Comparison of ENCODE assay signal across 19 cellular contexts in genomic region chr2:75055307-75055819, GRCh38.
DNase-seq lines count a peak whose midpoint lies in the region; ATAC-seq lines count a peak whose summit lies in the region.
"Had no signal": no experiment of that assay in that cellular context is flagged by ENCODE, and none has a peak within 500 bp of the region (broad histone marks: within the 10 kb centered on the region; RNA-seq: fewer than 3 reads in every experiment).

No MANE protein-coding gene starts in this region.

- no peak overlapping the region for H2AFZ ChIP-seq in ACC112 (ENCODE audit: low read length, unreplicated experiment)

- peak; percentile 18 for DNase-seq in astrocyte of the hippocampus (ENCODE audit: low read depth, low spot score)
- DNase-seq in dermis blood vessel endothelial cell, result no peak
- no peak for DNase-seq in left colon
- DNase-seq in GM19238 (ENCODE audit: insufficient read length, low spot score), result no peak
- DNase-seq in SKM-1 (lab: John Stamatoyannopoulos, UW; ENCODE audit: unreplicated experiment), result no peak
- DNase-seq: activated CD4-positive, alpha-beta T cell treated with anti-CD3 and anti-CD28 coated beads, Interleukin-2, amount 10 ng/mL, durations not matched to agents 7 days and 5 days; activated CD8-positive, alpha-beta memory T cell treated with anti-CD3 and anti-CD28 coated beads, Interleukin-2, amount 50 U/mL, for 48 hours; CD4-positive, alpha-beta T cell; left lung; nucleus accumbens; SW 1271; upper lobe of right lung had no signal

- no peaks in the 10 kb centered on the region for H3K79me2 ChIP-seq in ACC112 (ENCODE audit: control insufficient read depth, insufficient read depth, low read length, unreplicated experiment)

- intact Hi-C loops in left colon (cut with DNase I, micrococcal nuclease), result no loop called here

- no peak overlapping the region for H3K4me3 ChIP-seq in ACC112 (ENCODE audit: low read depth, low read length)
- H3K4me3 ChIP-seq: A549, ascending aorta, left lung, right atrium auricular region, upper lobe of right lung had no signal

- peaks cover 11% of the 10 kb centered on the region for H3K4me1 ChIP-seq in ACC112 (ENCODE audit: control insufficient read depth, insufficient read depth, low read length, unreplicated experiment)
- H3K4me1 ChIP-seq: A549, ascending aorta, left lung, right atrium auricular region, upper lobe of right lung had no signal

- no peaks in the 10 kb centered on the region for H3K36me3 ChIP-seq in ACC112 (ENCODE audit: insufficient read depth, low read length)
- H3K36me3 ChIP-seq: ascending aorta, left lung, right atrium auricular region, upper lobe of right lung had no signal

- no peaks in the 10 kb centered on the region for H3K27me3 ChIP-seq in ACC112 (ENCODE audit: insufficient read depth, low read length)
- H3K27me3 ChIP-seq: ascending aorta, left lung, right atrium auricular region, upper lobe of right lung had no signal

- H3K27ac ChIP-seq in ACC112 (ENCODE audit: low read depth, low read length), result peak overlapping the region; percentile 49
- H3K27ac ChIP-seq: A549, ascending aorta, left lung, RWPE1, upper lobe of right lung had no signal

- peak; percentile 29 for ATAC-seq in GM19395 (IDR thresholded peaks at IDR 0.05; ENCODE audit: unreplicated experiment)
- peak; percentile 1 for ATAC-seq in HG03039 (IDR thresholded peaks at IDR 0.05; ENCODE audit: unreplicated experiment)
- ATAC-seq in left colon, result no peak
- ATAC-seq: A549, left lung, upper lobe of right lung had no signal
